ENCODE assay signal across 16 cellular contexts in genomic region chr15:78641876-78642275, GRCh38. TPM values are rescaled to one million over a fixed set of nuclear protein-coding genes. Genes with fewer than 3 reads are reported as not detected.
A peak's percentile ranks its signal among the peaks of the same experiment; 100 is the strongest.
DNase-seq lines count a peak whose midpoint lies in the region; ATAC-seq lines count a peak whose summit lies in the region.
"Had no signal": no experiment of that assay in that cellular context is flagged by ENCODE, and none has a peak within 500 bp of the region (broad histone marks: within the 10 kb centered on the region; RNA-seq: fewer than 3 reads in every experiment).

No MANE protein-coding gene starts in this region.

- H3K27me3 Mint-ChIP-seq in central memory CD8-positive, alpha-beta T cell, result peaks cover 27% of the 10 kb centered on the region
- H3K27me3 Mint-ChIP-seq in natural killer cell treated with Interleukin-12 subunit alpha and Interleukin-12 subunit beta and Interleukin-15 and Interleukin-18, amount 100 ng/mL, for 72 hours, result peaks cover 3 to 5% of the 10 kb centered on the region in 2 donors

- DNase-seq in NCI-H82 (lab: John Stamatoyannopoulos, UW), result peak; percentile 19
- DNase-seq in NCI-H82 treated with DMSO at 0.1 percent for 48 hours (lab: John Stamatoyannopoulos, UW; ENCODE audit: unreplicated experiment), result no peak
- peak; percentile 32 for DNase-seq in H7
- DNase-seq in central memory CD8-positive, alpha-beta T cell (ENCODE audit: low spot score in 2 of 2), result no peak
- DNase-seq in natural killer cell treated with Interleukin-12 subunit alpha and Interleukin-12 subunit beta and Interleukin-15 and Interleukin-18, amount 100 ng/mL, for 72 hours (ENCODE audit: low spot score), result no peak
- DNase-seq in HPDE6-E6E7 (ENCODE audit: extremely low spot score), result no peak
- DNase-seq in glomerular visceral epithelial cell (ENCODE audit: extremely low spot score), result no peak
- DNase-seq in RKO (ENCODE audit: low spot score), result no peak
- DNase-seq: activated CD4-positive, CD25-positive, alpha-beta regulatory T cell treated with anti-CD3 and anti-CD28 coated beads, Interleukin-2, amount 50 U/mL, for 72 hours; aorta; cortex of kidney; GF-D8; NCI-H2081 treated with DMSO at 0.1 percent for 48 hours; NCI-H774 had no signal

- H3K27ac Mint-ChIP-seq in central memory CD8-positive, alpha-beta T cell (ENCODE audit: low read depth), result no peak overlapping the region
- H3K27ac Mint-ChIP-seq in natural killer cell treated with Interleukin-12 subunit alpha and Interleukin-12 subunit beta and Interleukin-15 and Interleukin-18, amount 100 ng/mL, for 72 hours, result no peak overlapping the region

- no peak for ATAC-seq in central memory CD8-positive, alpha-beta T cell (replicated peaks; ENCODE audit: extremely low read depth, poor library complexity, severe bottlenecking)
- ATAC-seq in natural killer cell treated with Interleukin-12 subunit alpha and Interleukin-12 subunit beta and Interleukin-15 and Interleukin-18, amount 100 ng/mL, for 72 hours, result no peak

- peaks cover 9% of the 10 kb centered on the region for H3K4me1 Mint-ChIP-seq in central memory CD8-positive, alpha-beta T cell
- H3K4me1 Mint-ChIP-seq in natural killer cell treated with Interleukin-12 subunit alpha and Interleukin-12 subunit beta and Interleukin-15 and Interleukin-18, amount 100 ng/mL, for 72 hours (ENCODE audit: low read depth in 2 of 2), result peaks cover 0 to 3% of the 10 kb centered on the region in 2 donors

- peaks cover under 1% of the 10 kb centered on the region for H3K36me3 Mint-ChIP-seq in central memory CD8-positive, alpha-beta T cell (ENCODE audit: insufficient read depth)
- no peaks in the 10 kb centered on the region for H3K36me3 Mint-ChIP-seq in natural killer cell treated with Interleukin-12 subunit alpha and Interleukin-12 subunit beta and Interleukin-15 and Interleukin-18, amount 100 ng/mL, for 72 hours

- peak overlapping the region; percentile 61 for H3K4me3 Mint-ChIP-seq in central memory CD8-positive, alpha-beta T cell
- H3K4me3 Mint-ChIP-seq in natural killer cell treated with Interleukin-12 subunit alpha and Interleukin-12 subunit beta and Interleukin-15 and Interleukin-18, amount 100 ng/mL, for 72 hours, result peak overlapping the region; percentile 34

- H3K9me3 Mint-ChIP-seq in central memory CD8-positive, alpha-beta T cell, result no peaks in the 10 kb centered on the region
- H3K9me3 Mint-ChIP-seq in natural killer cell treated with Interleukin-12 subunit alpha and Interleukin-12 subunit beta and Interleukin-15 and Interleukin-18, amount 100 ng/mL, for 72 hours, result no peaks in the 10 kb centered on the region
- H3K9me3 Mint-ChIP-seq: activated T-cell treated with anti-CD3 and anti-CD28 coated beads, Interleukin-2, amount 50 U/mL, for 24 hours had no signal

- H3K36me3 ChIP-seq in H7 (replicated peaks; ENCODE audit: control insufficient read depth, insufficient read depth, low read length), result no peaks in the 10 kb centered on the region

- peaks cover 7% of the 10 kb centered on the region for H3K27me3 ChIP-seq in H7 (ENCODE audit: control insufficient read depth, insufficient read depth, low read length)

- peak overlapping the region; percentile 67; the same call in 1 of the 2 replicates for H3K4me3 ChIP-seq in H7 (ENCODE audit: insufficient read depth, low read depth, low read length)

RNA-seq across cellular contexts. Expression of gene CHRNB4, which starts 0.9 kb away (rescaled TPM):
- total RNA-seq in H7 (2014; rRNA removed; shearing (Covaris generic)), result 2.7 and 4.3 TPM in 2 replicates
- not detected for total RNA-seq in natural killer cell treated with Interleukin-12 subunit alpha and Interleukin-12 subunit beta and Interleukin-15 and Interleukin-18, amount 100 ng/mL, for 72 hours
- total RNA-seq: aorta, glomerular endothelial cell had no signal

RNA-seq across cellular contexts. Expression of gene CHRNA3, which starts 21.1 kb away (rescaled TPM):
- 2.6 and 4.4 TPM in 2 replicates for total RNA-seq in H7 (2014; rRNA removed; shearing (Covaris generic))
- total RNA-seq in natural killer cell treated with Interleukin-12 subunit alpha and Interleukin-12 subunit beta and Interleukin-15 and Interleukin-18, amount 100 ng/mL, for 72 hours, result not detected
- total RNA-seq: aorta, glomerular endothelial cell had no signal

Comparison
In these comparisons a context has a peak if more than half of its experiments do, and no peak if none do; other contexts are left out.
1. DNase-seq: peak in NCI-H82 (single experiment) and H7 (single experiment); none in NCI-H82 treated with DMSO at 0.1 percent for 48 hours (single experiment), central memory CD8-positive, alpha-beta T cell (0 of 2), natural killer cell treated with Interleukin-12 subunit alpha and Interleukin-12 subunit beta and Interleukin-15 and Interleukin-18, amount 100 ng/mL, for 72 hours (single experiment), HPDE6-E6E7 (single experiment), glomerular visceral epithelial cell (single experiment) and RKO (single experiment).